18 cellular contexts compared by ENCODE assay signal in genomic region chr3:192817506-192817905, GRCh38.
DNase-seq lines count a peak whose midpoint lies in the region; TF ChIP-seq lines count a peak whose summit lies in the region.
"Had no signal": no experiment of that assay in that cellular context is flagged by ENCODE, and none has a peak within 500 bp of the region (broad histone marks: within the 10 kb centered on the region; RNA-seq: fewer than 3 reads in every experiment).

No MANE protein-coding gene starts in this region.

- no peaks in the 10 kb centered on the region for H3K27me3 Mint-ChIP-seq in T-helper 2 cell treated with Interferon-gamma antibody and Interleukin-4, amounts not matched to agents 5 μg/mL and 100 μg/mL, for 36 hours (ENCODE audit: low read depth)
- H3K27me3 Mint-ChIP-seq in HFFc6 (ENCODE audit: insufficient read depth) = peaks cover 3% of the 10 kb centered on the region
- H3K27me3 Mint-ChIP-seq in activated CD4-positive, alpha-beta memory T cell treated with anti-CD3 and anti-CD28 coated beads for 36 hours = no peaks in the 10 kb centered on the region

- H3K4me3 Mint-ChIP-seq in T-helper 2 cell treated with Interferon-gamma antibody and Interleukin-4, amounts not matched to agents 5 μg/mL and 100 μg/mL, for 36 hours = no peak overlapping the region
- peak overlapping the region; percentile 12 for H3K4me3 Mint-ChIP-seq in HFFc6
- no peak overlapping the region for H3K4me3 Mint-ChIP-seq in activated CD4-positive, alpha-beta memory T cell treated with anti-CD3 and anti-CD28 coated beads for 36 hours
- H3K4me3 Mint-ChIP-seq: neural progenitor cell had no signal

- no peaks in the 10 kb centered on the region for H3K9me3 ChIP-seq in mesenchymal stem cell (ENCODE audit: control insufficient read depth, low read length)
- H3K9me3 ChIP-seq: BLaER1 treated with 17β-estradiol and CSF1 and Interleukin-3, amounts not matched to agents 10 nM and 100 nM; left ventricle myocardium inferior; tibial nerve had no signal

- WGBS in mesenchymal stem cell = 91% methylated on average over 4 of the region's 4 CpGs

- H3K23ac ChIP-seq in mesenchymal stem cell (ENCODE audit: low read length in 2 of 2) = no peak overlapping the region

- no peak overlapping the region for H2BK12ac ChIP-seq in mesenchymal stem cell (ENCODE audit: low read length in 2 of 2)

- H3K4ac ChIP-seq in mesenchymal stem cell (ENCODE audit: low read depth in 1 of 2, low read length in 2 of 2) = no peak overlapping the region

- no peak overlapping the region for H2BK15ac ChIP-seq in mesenchymal stem cell (ENCODE audit: low read depth, poor library complexity, severe bottlenecking)

- H3K18ac ChIP-seq in mesenchymal stem cell (ENCODE audit: low read depth in 1 of 2, low read length in 2 of 2) = no peak overlapping the region

- no peaks in the 10 kb centered on the region for H3K27me3 ChIP-seq in mesenchymal stem cell (ENCODE audit: control insufficient read depth in 1 of 2, insufficient read depth in 1 of 2, low read length in 2 of 2)
- H3K27me3 ChIP-seq: BLaER1 treated with 17β-estradiol and CSF1 and Interleukin-3, amounts not matched to agents 10 nM and 100 nM; neural progenitor cell; tibial nerve had no signal

- no peak overlapping the region for H3K4me3 ChIP-seq in mesenchymal stem cell (ENCODE audit: insufficient read depth in 1 of 2, low read depth in 1 of 2, low read length in 2 of 2)
- H3K4me3 ChIP-seq: BLaER1 treated with 17β-estradiol and CSF1 and Interleukin-3, amounts not matched to agents 10 nM and 100 nM; left ventricle myocardium inferior; neural progenitor cell; tibial nerve had no signal

- CTCF ChIA-PET in activated CD4-positive, alpha-beta memory T cell treated with anti-CD3 and anti-CD28 coated beads for 36 hours (lab: Charles Lee) = interaction anchor here (0.5 to 8.3 kb wide), 17 partner anchors 14 to 755 kb away, joined by 3 to 203 read pairs (median 5); partner anchors contain the start of gene MB21D2

- no peak overlapping the region for H3K14ac ChIP-seq in mesenchymal stem cell (ENCODE audit: low read length in 2 of 2)

- H2BK120ac ChIP-seq in mesenchymal stem cell (ENCODE audit: low read depth, low read length) = no peak overlapping the region

- H3K36me3 ChIP-seq in mesenchymal stem cell (ENCODE audit: control insufficient read depth in 1 of 2, insufficient read depth in 2 of 2, low read depth in 1 of 2, low read length in 2 of 2) = no peaks in the 10 kb centered on the region
- H3K36me3 ChIP-seq: BLaER1 treated with 17β-estradiol and CSF1 and Interleukin-3, amounts not matched to agents 10 nM and 100 nM; left ventricle myocardium inferior; neural progenitor cell; tibial nerve had no signal

- TF ChIP-seq CTCF in HFFc6 (IDR thresholded peaks at IDR 0.05) = no peak; the same call in 1 of the 2 replicates

- peaks cover 10% of the 10 kb centered on the region for H3K4me1 ChIP-seq in mesenchymal stem cell (ENCODE audit: control insufficient read depth, insufficient read depth, low read depth, low read length)
- H3K4me1 ChIP-seq: neural progenitor cell had no signal

- H3K36me3 Mint-ChIP-seq in T-helper 2 cell treated with Interferon-gamma antibody and Interleukin-4, amounts not matched to agents 5 μg/mL and 100 μg/mL, for 36 hours (ENCODE audit: low read depth) = no peaks in the 10 kb centered on the region
- H3K36me3 Mint-ChIP-seq in HFFc6 (ENCODE audit: low read depth) = no peaks in the 10 kb centered on the region
- no peaks in the 10 kb centered on the region for H3K36me3 Mint-ChIP-seq in activated CD4-positive, alpha-beta memory T cell treated with anti-CD3 and anti-CD28 coated beads for 36 hours
- H3K36me3 Mint-ChIP-seq: neural progenitor cell had no signal

- intact Hi-C loops in activated CD4-positive, alpha-beta memory T cell treated with anti-CD3 and anti-CD28 coated beads for 36 hours (cut with micrococcal nuclease) = loop anchor here (1.0 kb wide), 1 partner anchor 82 kb away; no protein-coding TSS in a partner anchor

- no peak for DNase-seq in T-helper 2 cell treated with Interferon-gamma antibody and Interleukin-4, amounts not matched to agents 5 μg/mL and 100 μg/mL, for 36 hours (ENCODE audit: low spot score)
- no peak for DNase-seq in T-helper 2 cell
- DNase-seq in HFFc6 = no peak
- DNase-seq in activated CD4-positive, alpha-beta memory T cell treated with anti-CD3 and anti-CD28 coated beads for 36 hours = no peak
- DNase-seq in mesenchymal stem cell = no peak
- DNase-seq in activated CD8-positive, alpha-beta memory T cell treated with anti-CD3 and anti-CD28 coated beads, Interleukin-2, amount 50 U/mL, for 4 hours = no peak
- no peak for DNase-seq in NCI-H1694 treated with DMSO at 0.1 percent for 48 hours (lab: John Stamatoyannopoulos, UW)
- DNase-seq in DMS53 treated with DMSO at 0.1 percent for 48 hours (lab: John Stamatoyannopoulos, UW; ENCODE audit: unreplicated experiment) = no peak
- DNase-seq: activated T-cell treated with anti-CD3 and anti-CD28 coated beads, Interleukin-2, amount 50 U/mL, for 1 hour; left ventricle myocardium inferior; NCI-H2081 treated with DMSO at 0.1 percent for 48 hours; NCI-H510A treated with DMSO at 0.1 percent for 48 hours; SHP77 treated with DMSO at 0.1 percent for 48 hours had no signal

- no peak overlapping the region for H3K4me2 ChIP-seq in mesenchymal stem cell (ENCODE audit: low read length, poor library complexity, severe bottlenecking)
- H3K4me2 ChIP-seq: neural progenitor cell had no signal

- no peak overlapping the region for H4K8ac ChIP-seq in mesenchymal stem cell (ENCODE audit: low read length)

- no peak overlapping the region for H2AFZ ChIP-seq in mesenchymal stem cell (ENCODE audit: low read depth, low read length)
- H2AFZ ChIP-seq: neural progenitor cell had no signal

- H4K91ac ChIP-seq in mesenchymal stem cell (ENCODE audit: low read length) = no peak overlapping the region

- peak overlapping the region; percentile 5 for H2AK5ac ChIP-seq in mesenchymal stem cell (ENCODE audit: low read length, severe bottlenecking)

- peak overlapping the region; percentile 73 for H3K9ac ChIP-seq in mesenchymal stem cell (ENCODE audit: low read length)
- H3K9ac ChIP-seq: neural progenitor cell had no signal

- no peaks in the 10 kb centered on the region for H3K9me3 Mint-ChIP-seq in T-helper 2 cell treated with Interferon-gamma antibody and Interleukin-4, amounts not matched to agents 5 μg/mL and 100 μg/mL, for 36 hours
- no peaks in the 10 kb centered on the region for H3K9me3 Mint-ChIP-seq in HFFc6
- H3K9me3 Mint-ChIP-seq in activated CD4-positive, alpha-beta memory T cell treated with anti-CD3 and anti-CD28 coated beads for 36 hours = no peaks in the 10 kb centered on the region
- H3K9me3 Mint-ChIP-seq: neural progenitor cell had no signal

- H3K4me1 Mint-ChIP-seq in T-helper 2 cell treated with Interferon-gamma antibody and Interleukin-4, amounts not matched to agents 5 μg/mL and 100 μg/mL, for 36 hours (ENCODE audit: low read depth) = peaks cover 22% of the 10 kb centered on the region
- H3K4me1 Mint-ChIP-seq in HFFc6 (ENCODE audit: low read depth) = peaks cover 78% of the 10 kb centered on the region
- H3K4me1 Mint-ChIP-seq in activated CD4-positive, alpha-beta memory T cell treated with anti-CD3 and anti-CD28 coated beads for 36 hours (ENCODE audit: low read depth) = peaks cover 47% of the 10 kb centered on the region

- peak overlapping the region; percentile 5 for H3K27ac Mint-ChIP-seq in T-helper 2 cell treated with Interferon-gamma antibody and Interleukin-4, amounts not matched to agents 5 μg/mL and 100 μg/mL, for 36 hours
- peak overlapping the region; percentile 23; the same call in 1 of the 2 replicates for H3K27ac Mint-ChIP-seq in HFFc6
- H3K27ac Mint-ChIP-seq in activated CD4-positive, alpha-beta memory T cell treated with anti-CD3 and anti-CD28 coated beads for 36 hours = peak overlapping the region; percentile 47
- H3K27ac Mint-ChIP-seq: neural progenitor cell had no signal

- POLR2A ChIA-PET in activated CD4-positive, alpha-beta memory T cell treated with anti-CD3 and anti-CD28 coated beads for 36 hours (lab: Charles Lee) = interaction anchor here (1.3 to 2.7 kb wide), 6 partner anchors 33 to 100 kb away, joined by 3 to 14 read pairs (median 8); partner anchors contain the start of gene MB21D2

- no peak overlapping the region for H2BK5ac ChIP-seq in mesenchymal stem cell (ENCODE audit: low read depth, low read length, poor library complexity, severe bottlenecking)

- peaks cover 29% of the 10 kb centered on the region for H3K79me1 ChIP-seq in mesenchymal stem cell (replicated peaks; ENCODE audit: low read length, poor library complexity, severe bottlenecking)

- H3K27ac ChIP-seq in mesenchymal stem cell (ENCODE audit: low read length, poor library complexity, severe bottlenecking) = no peak overlapping the region
- H3K27ac ChIP-seq: BLaER1 treated with 17β-estradiol and CSF1 and Interleukin-3, amounts not matched to agents 10 nM and 100 nM; epithelial cell of prostate; HL-60; left ventricle myocardium inferior; neural progenitor cell; tibial nerve had no signal
